ENCODE assay signal across 17 cellular contexts in genomic region chr22:19036229-19036522, GRCh38.
DNase-seq lines count a peak whose midpoint lies in the region; ATAC-seq and TF ChIP-seq lines count a peak whose summit lies in the region.
"Had no signal": no experiment of that assay in that cellular context is flagged by ENCODE, and none has a peak within 500 bp of the region (broad histone marks: within the 10 kb centered on the region; RNA-seq: fewer than 3 reads in every experiment).

No MANE protein-coding gene starts in this region.

- H3K9ac ChIP-seq in neuronal stem cell (ENCODE audit: low read depth, low read length, poor library complexity): no peak overlapping the region
- H3K9ac ChIP-seq: BLaER1 had no signal

- no peak overlapping the region for H3K4me3 Mint-ChIP-seq in CD8-positive, alpha-beta T cell
- peak overlapping the region; percentile 1 for H3K4me3 Mint-ChIP-seq in endothelial cell (ENCODE audit: unreplicated experiment)
- H3K4me3 Mint-ChIP-seq: CD14-positive monocyte; CD4-positive, alpha-beta memory T cell had no signal

- H3K27ac ChIP-seq in CD8-positive, alpha-beta T cell (ENCODE audit: low read depth, low read length): no peak overlapping the region
- H3K27ac ChIP-seq in OCI-LY7 (ENCODE audit: low read depth, low read length, poor library complexity, severe bottlenecking) (no peak overlapping the region), neuronal stem cell (replicated peaks; ENCODE audit: low read length) (no peak overlapping the region)
- H3K27ac ChIP-seq: BLaER1 had no signal

- H4K8ac ChIP-seq in neuronal stem cell (ENCODE audit: low read depth, low read length): no peak overlapping the region

- H2BK12ac ChIP-seq in neuronal stem cell (ENCODE audit: low read length): no peak overlapping the region

- H3K4me2 ChIP-seq in OCI-LY7 (ENCODE audit: low read length) (no peak overlapping the region), neuronal stem cell (ENCODE audit: insufficient read depth, low read length, poor library complexity, severe bottlenecking) (no peak overlapping the region)
- H3K4me2 ChIP-seq: BLaER1 had no signal

- peak overlapping the region; percentile 69 for H2BK5ac ChIP-seq in neuronal stem cell (ENCODE audit: low read length)

- intact Hi-C loops in CD8-positive, alpha-beta T cell (cut with DNase I, micrococcal nuclease): no loop called here
- intact Hi-C loops in OCI-LY7 (cut with micrococcal nuclease; ENCODE audit: unreplicated experiment): loop anchor here (2.0 kb wide), 1 partner anchor 49 kb away; no protein-coding TSS in a partner anchor

- H4K20me1 ChIP-seq in OCI-LY7 (ENCODE audit: insufficient read depth, low read length): no peaks in the 10 kb centered on the region

- H2AK5ac ChIP-seq in neuronal stem cell (ENCODE audit: low read depth, low read length): no peak overlapping the region

- no peak overlapping the region for H3K18ac ChIP-seq in neuronal stem cell (ENCODE audit: low read length)

- peaks cover 6% of the 10 kb centered on the region for H3K4me1 Mint-ChIP-seq in CD8-positive, alpha-beta T cell (ENCODE audit: low read depth)
- H3K4me1 Mint-ChIP-seq in endothelial cell (ENCODE audit: unreplicated experiment): no peaks in the 10 kb centered on the region

- H3K9me3 ChIP-seq in CD8-positive, alpha-beta T cell (ENCODE audit: low read length): no peaks in the 10 kb centered on the region
- H3K9me3 ChIP-seq in OCI-LY7 (ENCODE audit: low read length): no peaks in the 10 kb centered on the region
- no peaks in the 10 kb centered on the region for H3K9me3 ChIP-seq in neuronal stem cell (replicated peaks in 1 of 2; ENCODE audit: control insufficient read depth in 2 of 2, insufficient read depth in 1 of 2, low read depth in 1 of 2, low read length in 2 of 2)
- H3K9me3 ChIP-seq: BLaER1, HAP-1 had no signal

- H3K27me3 ChIP-seq in CD8-positive, alpha-beta T cell (ENCODE audit: insufficient read depth, low read length): no peaks in the 10 kb centered on the region
- peaks cover 0 to 3% (median 0%) of the 10 kb centered on the region in 3 experiments for H3K27me3 ChIP-seq in neuronal stem cell (ENCODE audit: control insufficient read depth in 3 of 3, insufficient read depth in 3 of 3, low read depth in 1 of 3, low read length in 3 of 3)
- H3K27me3 ChIP-seq: BLaER1 had no signal

- WGBS in neuronal stem cell (ENCODE audit: extremely low coverage in 2 of 2, insufficient read length in 2 of 2, insufficient replicate concordance in 1 of 2), 2 donors: no CpG with 5 or more reads among the region's 4 CpGs

- CTCF ChIA-PET in CD8-positive, alpha-beta T cell (lab: Charles Lee): no interaction called here
- CTCF ChIA-PET in OCI-LY7 (lab: Charles Lee; ENCODE audit: unreplicated experiment): interaction anchor here (0.8 kb wide), 1 partner anchor 9 kb away, joined by 3 read pairs; no protein-coding TSS in a partner anchor

- H3K27me3 Mint-ChIP-seq in CD8-positive, alpha-beta T cell (ENCODE audit: low read depth): no peaks in the 10 kb centered on the region
- peaks cover 14% of the 10 kb centered on the region for H3K27me3 Mint-ChIP-seq in endothelial cell (ENCODE audit: unreplicated experiment)
- H3K27me3 Mint-ChIP-seq: CD4-positive, alpha-beta memory T cell had no signal

- no peak overlapping the region for H2AFZ ChIP-seq in OCI-LY7 (ENCODE audit: low read length)
- H2AFZ ChIP-seq in neuronal stem cell (ENCODE audit: low read length): no peak overlapping the region

- peak overlapping the region; percentile 41 for H3K27ac Mint-ChIP-seq in CD8-positive, alpha-beta T cell
- peak overlapping the region; percentile 64 for H3K27ac Mint-ChIP-seq in endothelial cell (ENCODE audit: unreplicated experiment)

- H3K14ac ChIP-seq in neuronal stem cell (ENCODE audit: low read length): no peak overlapping the region

- no peak overlapping the region for H3K4ac ChIP-seq in neuronal stem cell (ENCODE audit: low read length)

- H3K4me3 ChIP-seq in CD8-positive, alpha-beta T cell (ENCODE audit: low read depth, low read length): no peak overlapping the region
- H3K4me3 ChIP-seq in OCI-LY7 (ENCODE audit: low read depth, low read length, poor library complexity, severe bottlenecking) (no peak overlapping the region), neuronal stem cell (ENCODE audit: low read length in 2 of 2) (no peak overlapping the region)
- H3K4me3 ChIP-seq: BLaER1, GM12878, HAP-1 had no signal

- H3K36me3 Mint-ChIP-seq in CD8-positive, alpha-beta T cell: peaks cover 37% of the 10 kb centered on the region
- H3K36me3 Mint-ChIP-seq in endothelial cell (ENCODE audit: low read depth, unreplicated experiment): peaks cover 12% of the 10 kb centered on the region

- POLR2A ChIA-PET in CD8-positive, alpha-beta T cell (lab: Charles Lee): no interaction called here
- POLR2A ChIA-PET in OCI-LY7 (lab: Charles Lee): no interaction called here

- H4K91ac ChIP-seq in neuronal stem cell (ENCODE audit: low read depth, low read length, poor library complexity): no peak overlapping the region

- H3K23ac ChIP-seq in neuronal stem cell (ENCODE audit: low read depth, low read length, poor library complexity): peak overlapping the region; percentile 95

- no peak overlapping the region for H2BK120ac ChIP-seq in neuronal stem cell (ENCODE audit: low read depth, low read length)

- peaks cover 7% of the 10 kb centered on the region for H3K36me3 ChIP-seq in CD8-positive, alpha-beta T cell (ENCODE audit: insufficient read depth, low read length)
- H3K36me3 ChIP-seq in OCI-LY7 (ENCODE audit: insufficient read depth, low read length): peaks cover 4% of the 10 kb centered on the region; the same call in 1 of the 2 replicates
- peaks cover 20 to 40% of the 10 kb centered on the region in 2 donors for H3K36me3 ChIP-seq in neuronal stem cell (replicated peaks in 1 of 2; ENCODE audit: control insufficient read depth in 2 of 2, insufficient read depth in 2 of 2, low read length in 2 of 2)

- H3K79me1 ChIP-seq in neuronal stem cell (ENCODE audit: low read depth, low read length): peaks cover 2% of the 10 kb centered on the region

- no peaks in the 10 kb centered on the region for H3K4me1 ChIP-seq in CD8-positive, alpha-beta T cell (ENCODE audit: insufficient read depth, low read length)
- H3K4me1 ChIP-seq in OCI-LY7 (ENCODE audit: insufficient read depth, low read length, poor library complexity, severe bottlenecking) (no peaks in the 10 kb centered on the region), neuronal stem cell (ENCODE audit: control insufficient read depth in 2 of 2, insufficient read depth in 1 of 2, low read depth in 1 of 2, low read length in 2 of 2) (no peaks in the 10 kb centered on the region)
- H3K4me1 ChIP-seq: HAP-1 had no signal

- BruUV-seq in OCI-LY7 (replicated peaks; lab: Mats Ljungman, UMichigan): no TSS peak

- H2BK15ac ChIP-seq in neuronal stem cell (ENCODE audit: low read length): no peak overlapping the region

- no peaks in the 10 kb centered on the region for H3K79me2 ChIP-seq in OCI-LY7 (ENCODE audit: insufficient read depth, low read depth, low read length)

- no peak for ATAC-seq in CD8-positive, alpha-beta T cell

- TF ChIP-seq CTCF in CD8-positive, alpha-beta T cell (IDR thresholded peaks at IDR 0.05): no peak
- TF ChIP-seq CTCF in OCI-LY7 (conservative IDR thresholded peaks at IDR 0.05; ENCODE audit: low read length) (0 out of 2 replicates have a peak, but pooled peaks have one; percentile 21), endothelial cell (IDR thresholded peaks at IDR 0.05; ENCODE audit: unreplicated experiment) (no peak)

- H3K9me2 ChIP-seq in OCI-LY7 (ENCODE audit: insufficient read depth, low read length): no peaks in the 10 kb centered on the region

- H3K9me3 Mint-ChIP-seq in CD8-positive, alpha-beta T cell: no peaks in the 10 kb centered on the region
- no peaks in the 10 kb centered on the region for H3K9me3 Mint-ChIP-seq in endothelial cell (ENCODE audit: unreplicated experiment)
- H3K9me3 Mint-ChIP-seq: CD14-positive monocyte; CD4-positive, alpha-beta memory T cell had no signal

- no peak for DNase-seq in CD8-positive, alpha-beta T cell
- DNase-seq in OCI-LY7 (ENCODE audit: low spot score): no peak
- no peak for DNase-seq in endothelial cell (ENCODE audit: low spot score)
- no peak for DNase-seq in neuronal stem cell (ENCODE audit: low spot score)
- no peak for DNase-seq in retina
- no peak for DNase-seq in NCI-H2171 (lab: John Stamatoyannopoulos, UW)
- DNase-seq in DMS 273 (lab: John Stamatoyannopoulos, UW; ENCODE audit: unreplicated experiment): no peak
- no peak for DNase-seq in NCI-H526 (lab: John Stamatoyannopoulos, UW)
- DNase-seq: 8988T; Calu3; CD4-positive, alpha-beta memory T cell; DND-41; EL had no signal
